1 cellular context compared by ENCODE assay signal in genomic region chr17:44503080-44503842, GRCh38.
TF ChIP-seq lines count a peak whose summit lies in the region.

TSS of gene GPATCH8 (minus strand) at chr17:44503406. CDS start at chr17:44503370, 36 bp downstream.

TF ChIP-seq in WTC11, 78 proteins besides CTCF, POLR2A, EP300 and RAD21 (continued from another document):
- TF ChIP-seq ARID4B (CRISPR knock-in tag; IDR thresholded peaks at IDR 0.05; ENCODE audit: borderline replicate concordance), result no peak; the same call in none of the 2 replicates
- TF ChIP-seq TP53 (CRISPR knock-in tag; IDR thresholded peaks at IDR 0.05), result no peak
- TF ChIP-seq, protein P1, sequence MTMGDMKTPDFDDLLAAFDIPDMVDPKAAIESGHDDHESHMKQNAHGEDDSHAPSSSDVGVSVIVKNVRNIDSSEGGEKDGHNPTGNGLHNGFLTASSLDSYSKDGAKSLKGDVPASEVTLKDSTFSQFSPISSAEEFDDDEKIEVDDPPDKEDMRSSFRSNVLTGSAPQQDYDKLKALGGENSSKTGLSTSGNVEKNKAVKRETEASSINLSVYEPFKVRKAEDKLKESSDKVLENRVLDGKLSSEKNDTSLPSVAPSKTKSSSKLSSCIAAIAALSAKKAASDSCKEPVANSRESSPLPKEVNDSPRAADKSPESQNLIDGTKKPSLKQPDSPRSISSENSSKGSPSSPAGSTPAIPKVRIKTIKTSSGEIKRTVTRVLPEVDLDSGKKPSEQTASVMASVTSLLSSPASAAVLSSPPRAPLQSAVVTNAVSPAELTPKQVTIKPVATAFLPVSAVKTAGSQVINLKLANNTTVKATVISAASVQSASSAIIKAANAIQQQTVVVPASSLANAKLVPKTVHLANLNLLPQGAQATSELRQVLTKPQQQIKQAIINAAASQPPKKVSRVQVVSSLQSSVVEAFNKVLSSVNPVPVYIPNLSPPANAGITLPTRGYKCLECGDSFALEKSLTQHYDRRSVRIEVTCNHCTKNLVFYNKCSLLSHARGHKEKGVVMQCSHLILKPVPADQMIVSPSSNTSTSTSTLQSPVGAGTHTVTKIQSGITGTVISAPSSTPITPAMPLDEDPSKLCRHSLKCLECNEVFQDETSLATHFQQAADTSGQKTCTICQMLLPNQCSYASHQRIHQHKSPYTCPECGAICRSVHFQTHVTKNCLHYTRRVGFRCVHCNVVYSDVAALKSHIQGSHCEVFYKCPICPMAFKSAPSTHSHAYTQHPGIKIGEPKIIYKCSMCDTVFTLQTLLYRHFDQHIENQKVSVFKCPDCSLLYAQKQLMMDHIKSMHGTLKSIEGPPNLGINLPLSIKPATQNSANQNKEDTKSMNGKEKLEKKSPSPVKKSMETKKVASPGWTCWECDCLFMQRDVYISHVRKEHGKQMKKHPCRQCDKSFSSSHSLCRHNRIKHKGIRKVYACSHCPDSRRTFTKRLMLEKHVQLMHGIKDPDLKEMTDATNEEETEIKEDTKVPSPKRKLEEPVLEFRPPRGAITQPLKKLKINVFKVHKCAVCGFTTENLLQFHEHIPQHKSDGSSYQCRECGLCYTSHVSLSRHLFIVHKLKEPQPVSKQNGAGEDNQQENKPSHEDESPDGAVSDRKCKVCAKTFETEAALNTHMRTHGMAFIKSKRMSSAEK (CRISPR knock-in tag; IDR thresholded peaks at IDR 0.05; ENCODE audit: borderline replicate concordance), result no peak
- no peak for TF ChIP-seq RELA (CRISPR knock-in tag; IDR thresholded peaks at IDR 0.05; ENCODE audit: borderline replicate concordance)
- TF ChIP-seq MAX (CRISPR knock-in tag; IDR thresholded peaks at IDR 0.05), result peak; percentile 74
- TF ChIP-seq TCF7 (CRISPR knock-in tag; IDR thresholded peaks at IDR 0.05; ENCODE audit: low read depth), result no peak
- peak; percentile 64; the same call in 1 of the 2 replicates for TF ChIP-seq SMAD4 (CRISPR knock-in tag; IDR thresholded peaks at IDR 0.05)
- TF ChIP-seq PREB (CRISPR knock-in tag; IDR thresholded peaks at IDR 0.05; ENCODE audit: borderline replicate concordance), result 0 out of 2 replicates have a peak, but pooled peaks have one; percentile 63
- TF ChIP-seq ZNF396 (CRISPR knock-in tag; IDR thresholded peaks at IDR 0.05; ENCODE audit: borderline replicate concordance), result no peak
- no peak for TF ChIP-seq PRDM15 (CRISPR knock-in tag; IDR thresholded peaks at IDR 0.05)
- no peak for TF ChIP-seq ZNF138 (CRISPR knock-in tag; conservative IDR thresholded peaks at IDR 0.05)
- TF ChIP-seq NR3C1 (CRISPR knock-in tag; conservative IDR thresholded peaks at IDR 0.05; ENCODE audit: low read depth), result no peak
